23 cellular contexts compared by ENCODE assay signal in the genomic region with DNA sequence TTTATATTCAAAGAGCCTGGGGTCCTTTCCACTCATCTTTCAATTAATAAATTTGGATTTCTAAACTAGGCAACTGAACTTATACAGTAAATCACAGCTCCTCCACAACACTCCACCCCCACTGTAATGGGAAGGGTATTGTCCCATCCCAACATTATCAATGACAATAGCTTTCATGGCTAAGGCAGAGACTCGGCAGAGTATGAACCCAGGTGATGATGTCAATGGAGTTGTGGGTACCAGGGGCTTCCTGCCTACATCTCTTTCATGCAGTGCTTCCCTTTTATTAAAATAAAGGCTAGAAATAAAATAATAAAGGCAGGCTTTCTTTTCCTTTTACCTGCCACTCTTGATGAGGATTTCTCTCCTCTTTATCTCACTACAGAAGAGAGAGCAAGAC.
DNase-seq lines count a peak whose midpoint lies in the region; ATAC-seq, FAIRE-seq and TF ChIP-seq lines count a peak whose summit lies in the region.
"Had no signal": no experiment of that assay in that cellular context is flagged by ENCODE, and none has a peak within 500 bp of the region (broad histone marks: within the 10 kb centered on the region; RNA-seq: fewer than 3 reads in every experiment).

No MANE protein-coding gene starts in this region.

- H2AFZ ChIP-seq in IMR-90 (replicated peaks; ENCODE audit: low read length, poor library complexity): no peak overlapping the region

- H2BK15ac ChIP-seq in IMR-90 (ENCODE audit: low read depth, low read length): no peak overlapping the region

- no peak overlapping the region for H3K4ac ChIP-seq in IMR-90 (ENCODE audit: low read depth, low read length)

- H3K27me3 Mint-ChIP-seq in activated CD4-positive, alpha-beta memory T cell treated with anti-CD3 and anti-CD28 coated beads for 36 hours: no peaks in the 10 kb centered on the region
- no peaks in the 10 kb centered on the region for H3K27me3 Mint-ChIP-seq in activated CD4-positive, alpha-beta memory T cell treated with anti-CD3 and anti-CD28 coated beads, Interleukin-2, amount 10 ng/mL, durations not matched to agents 7 days and 5 days
- H3K27me3 Mint-ChIP-seq in effector memory CD8-positive, alpha-beta T cell: no peaks in the 10 kb centered on the region
- H3K27me3 Mint-ChIP-seq in stimulated activated memory B cell treated with anti-CD40 and anti-IgM and Interleukin-4, amounts not matched to agents 10 μg/mL and 1 μg/mL and 100 μg/mL, for 72 hours: no peaks in the 10 kb centered on the region

- no peak overlapping the region for H3K9ac ChIP-seq in IMR-90 (ENCODE audit: low read depth, low read length)

- H4K91ac ChIP-seq in IMR-90 (ENCODE audit: insufficient read depth, low read depth, low read length): no peak overlapping the region

- H3K18ac ChIP-seq in IMR-90 (ENCODE audit: low read depth, low read length): no peak overlapping the region

- H3K14ac ChIP-seq in IMR-90 (replicated peaks; ENCODE audit: low read depth, low read length): no peak overlapping the region

- peaks cover 27% of the 10 kb centered on the region for H3K36me3 Mint-ChIP-seq in activated CD4-positive, alpha-beta memory T cell treated with anti-CD3 and anti-CD28 coated beads for 36 hours
- peaks cover 53% of the 10 kb centered on the region for H3K36me3 Mint-ChIP-seq in activated CD4-positive, alpha-beta memory T cell treated with anti-CD3 and anti-CD28 coated beads, Interleukin-2, amount 10 ng/mL, durations not matched to agents 7 days and 5 days (ENCODE audit: low read depth)
- peaks cover 35% of the 10 kb centered on the region for H3K36me3 Mint-ChIP-seq in effector memory CD8-positive, alpha-beta T cell (ENCODE audit: insufficient read depth)
- H3K36me3 Mint-ChIP-seq in stimulated activated memory B cell treated with anti-CD40 and anti-IgM and Interleukin-4, amounts not matched to agents 10 μg/mL and 1 μg/mL and 100 μg/mL, for 72 hours: peaks cover 28% of the 10 kb centered on the region

- dilution Hi-C loops in IMR-90 (cut with HindIII; ENCODE audit: low sequenced_read_pairs, unreplicated experiment): no loop called here

- no peak overlapping the region for H2BK20ac ChIP-seq in IMR-90 (ENCODE audit: low read depth, low read length)

- H3K27me3 ChIP-seq in IMR-90 (ENCODE audit: control insufficient read depth, insufficient read depth, low read length): no peaks in the 10 kb centered on the region
- H3K27me3 ChIP-seq in small intestine (ENCODE audit: control insufficient read depth in 2 of 2, insufficient read depth in 2 of 2, low read length in 2 of 2): no peaks in the 10 kb centered on the region
- H3K27me3 ChIP-seq in breast epithelium: no peaks in the 10 kb centered on the region
- H3K27me3 ChIP-seq: BE2C had no signal

- no peak overlapping the region for H3K4me3 Mint-ChIP-seq in activated CD4-positive, alpha-beta memory T cell treated with anti-CD3 and anti-CD28 coated beads for 36 hours
- H3K4me3 Mint-ChIP-seq in activated CD4-positive, alpha-beta memory T cell treated with anti-CD3 and anti-CD28 coated beads, Interleukin-2, amount 10 ng/mL, durations not matched to agents 7 days and 5 days: no peak overlapping the region
- no peak overlapping the region for H3K4me3 Mint-ChIP-seq in effector memory CD8-positive, alpha-beta T cell
- no peak overlapping the region for H3K4me3 Mint-ChIP-seq in stimulated activated memory B cell treated with anti-CD40 and anti-IgM and Interleukin-4, amounts not matched to agents 10 μg/mL and 1 μg/mL and 100 μg/mL, for 72 hours

- H4K20me1 ChIP-seq in IMR-90 (ENCODE audit: insufficient read depth, low read length): no peaks in the 10 kb centered on the region

- peak overlapping the region; percentile 48; the same call in 1 of the 2 replicates for H3K23ac ChIP-seq in IMR-90 (ENCODE audit: low read depth, low read length)

- CTCF ChIA-PET in activated CD4-positive, alpha-beta memory T cell treated with anti-CD3 and anti-CD28 coated beads for 36 hours (lab: Charles Lee): no interaction called here
- CTCF ChIA-PET in activated CD4-positive, alpha-beta memory T cell treated with anti-CD3 and anti-CD28 coated beads, Interleukin-2, amount 10 ng/mL, durations not matched to agents 7 days and 5 days (lab: Charles Lee): interaction anchor here (1.3 kb wide), 1 partner anchor 412 kb away, joined by 4 read pairs; no protein-coding TSS in a partner anchor
- CTCF ChIA-PET in IMR-90 (lab: Yijun Ruan, JAX): interaction anchor here (0.7 kb wide), 1 partner anchor 56 kb away, joined by 5 read pairs; no protein-coding TSS in a partner anchor

- intact Hi-C loops in activated CD4-positive, alpha-beta memory T cell treated with anti-CD3 and anti-CD28 coated beads for 36 hours (cut with micrococcal nuclease): no loop called here
- intact Hi-C loops in IMR-90 (cut with micrococcal nuclease): no loop called here
- intact Hi-C loops in breast epithelium (cut with DNase I; ENCODE audit: low total_unique reads): no loop called here

- no peak overlapping the region for H4K8ac ChIP-seq in IMR-90 (ENCODE audit: low read depth in 2 of 2, low read length in 2 of 2)

- peaks cover 6 to 8% of the 10 kb centered on the region in 2 experiments; a peak in 2 of 4 replicates for H3K79me1 ChIP-seq in IMR-90 (ENCODE audit: low read depth in 1 of 2, low read length in 2 of 2)

- no peaks in the 10 kb centered on the region for H3K4me1 ChIP-seq in IMR-90 (ENCODE audit: control insufficient read depth, insufficient read depth, low read length)
- no peaks in the 10 kb centered on the region for H3K4me1 ChIP-seq in small intestine (ENCODE audit: control insufficient read depth in 2 of 2, insufficient read depth in 1 of 2, low read depth in 1 of 2, low read length in 1 of 2)
- no peaks in the 10 kb centered on the region for H3K4me1 ChIP-seq in breast epithelium
- H3K4me1 ChIP-seq: BE2C had no signal

- H3K27ac Mint-ChIP-seq in activated CD4-positive, alpha-beta memory T cell treated with anti-CD3 and anti-CD28 coated beads for 36 hours: peak overlapping the region; percentile 21
- H3K27ac Mint-ChIP-seq in activated CD4-positive, alpha-beta memory T cell treated with anti-CD3 and anti-CD28 coated beads, Interleukin-2, amount 10 ng/mL, durations not matched to agents 7 days and 5 days: no peak overlapping the region
- H3K27ac Mint-ChIP-seq in effector memory CD8-positive, alpha-beta T cell: peak overlapping the region; percentile 59 to 79
- peak overlapping the region; percentile 60 for H3K27ac Mint-ChIP-seq in stimulated activated memory B cell treated with anti-CD40 and anti-IgM and Interleukin-4, amounts not matched to agents 10 μg/mL and 1 μg/mL and 100 μg/mL, for 72 hours

- H3K4me2 ChIP-seq in IMR-90 (ENCODE audit: low read depth, low read length): no peak overlapping the region

- H2BK120ac ChIP-seq in IMR-90 (ENCODE audit: low read depth, low read length): no peak overlapping the region

- H3K9me3 Mint-ChIP-seq in activated CD4-positive, alpha-beta memory T cell treated with anti-CD3 and anti-CD28 coated beads for 36 hours: peaks cover 2% of the 10 kb centered on the region
- H3K9me3 Mint-ChIP-seq in activated CD4-positive, alpha-beta memory T cell treated with anti-CD3 and anti-CD28 coated beads, Interleukin-2, amount 10 ng/mL, durations not matched to agents 7 days and 5 days: no peaks in the 10 kb centered on the region
- H3K9me3 Mint-ChIP-seq in effector memory CD8-positive, alpha-beta T cell: no peaks in the 10 kb centered on the region
- H3K9me3 Mint-ChIP-seq in stimulated activated memory B cell treated with anti-CD40 and anti-IgM and Interleukin-4, amounts not matched to agents 10 μg/mL and 1 μg/mL and 100 μg/mL, for 72 hours: no peaks in the 10 kb centered on the region

- H4K5ac ChIP-seq in IMR-90 (ENCODE audit: low read depth, low read length): no peak overlapping the region

- no peaks in the 10 kb centered on the region for H3K9me3 ChIP-seq in IMR-90 (ENCODE audit: control insufficient read depth, insufficient read depth, low read length)
- no peaks in the 10 kb centered on the region for H3K9me3 ChIP-seq in small intestine (ENCODE audit: control insufficient read depth, low read depth)
- no peaks in the 10 kb centered on the region for H3K9me3 ChIP-seq in breast epithelium
- H3K9me3 ChIP-seq: BE2C had no signal

- H3K56ac ChIP-seq in IMR-90 (ENCODE audit: extremely low read depth, insufficient read depth, low read length): no peak overlapping the region

- no peak for FAIRE-seq in small intestine (lab: Jason Lieb, UNC)
- FAIRE-seq: GM12891, GM18507 had no signal

- no peak overlapping the region for H2BK5ac ChIP-seq in IMR-90 (ENCODE audit: low read depth, low read length, poor library complexity, severe bottlenecking)

- no CpG with 5 or more reads among the region's 1 CpG for WGBS in IMR-90 (ENCODE audit: extremely low coverage in 2 of 2, insufficient read length in 1 of 2), 2 experiments
- 90 to 97% (median 92%) methylated on average over 1 of the region's 1 CpG for WGBS in small intestine, 3 donors

- H3K9me1 ChIP-seq in IMR-90 (ENCODE audit: insufficient read depth, low read length): peaks cover 3% of the 10 kb centered on the region; the same call in 1 of the 2 replicates

- no peak overlapping the region for H3K27ac ChIP-seq in IMR-90 (ENCODE audit: insufficient read depth, low read length)
- no peak overlapping the region for H3K27ac ChIP-seq in small intestine (ENCODE audit: low read depth in 1 of 2, low read length in 1 of 2)
- H3K27ac ChIP-seq in breast epithelium: no peak overlapping the region
- H3K27ac ChIP-seq: 22Rv1 had no signal

- ATAC-seq in IMR-90 (ENCODE audit: low read depth): no peak
- ATAC-seq in effector memory CD8-positive, alpha-beta T cell (replicated peaks): no peak
- ATAC-seq in stimulated activated memory B cell treated with anti-CD40 and anti-IgM and Interleukin-4, amounts not matched to agents 10 μg/mL and 1 μg/mL and 100 μg/mL, for 72 hours: no peak

- no peak for TF ChIP-seq RAD21 in IMR-90 (IDR thresholded peaks at IDR 0.05; ENCODE audit: low read length)

- H2AK9ac ChIP-seq in IMR-90 (replicated peaks; ENCODE audit: low read depth, low read length, poor library complexity): no peak overlapping the region

- TF ChIP-seq CTCF in IMR-90 (conservative IDR thresholded peaks at IDR 0.05; ENCODE audit: low read depth, low read length): no peak
- no peak for TF ChIP-seq CTCF in breast epithelium (IDR thresholded peaks at IDR 0.05)

- H3K36me3 ChIP-seq in IMR-90 (ENCODE audit: control insufficient read depth, insufficient read depth, low read length): peaks cover 18% of the 10 kb centered on the region
- H3K36me3 ChIP-seq in small intestine (ENCODE audit: control insufficient read depth in 2 of 2, insufficient read depth in 2 of 2, low read length in 2 of 2): peaks cover 2 to 7% of the 10 kb centered on the region in 2 donors
- no peaks in the 10 kb centered on the region for H3K36me3 ChIP-seq in breast epithelium

- H2AK5ac ChIP-seq in IMR-90 (ENCODE audit: low read depth, low read length): no peak overlapping the region

- in situ Hi-C loops in IMR-90 (cut with MboI; ENCODE audit: low sequenced_read_pairs): no loop called here

- DNase-seq in activated CD4-positive, alpha-beta memory T cell treated with anti-CD3 and anti-CD28 coated beads for 36 hours: no peak
- DNase-seq in activated CD4-positive, alpha-beta memory T cell treated with anti-CD3 and anti-CD28 coated beads, Interleukin-2, amount 10 ng/mL, durations not matched to agents 7 days and 5 days: no peak
- DNase-seq in IMR-90: no peak
- no peak for DNase-seq in effector memory CD8-positive, alpha-beta T cell
- no peak for DNase-seq in small intestine
- no peak for DNase-seq in breast epithelium (ENCODE audit: low spot score in 2 of 2)
- DNase-seq in C1 segment of cervical spinal cord (lab: John Stamatoyannopoulos, UW): no peak
- DNase-seq: BE2C; COR-L47; GF-D8; GOT3; KG1; NCI-H1417 treated with DMSO at 0.1 percent for 48 hours; NCI-H1930; NCI-H2171; NCI-H446 treated with DMSO at 0.1 percent for 48 hours; NK-92 treated with Interleukin-12 subunit alpha and Interleukin-12 subunit beta, amount 100 ng/mL, for 24 hours; OCI-M1; SHP77 treated with DMSO at 0.1 percent for 48 hours had no signal

- BruUV-seq in IMR-90 (replicated peaks; lab: Mats Ljungman, UMichigan): no TSS peak

- peaks cover 9% of the 10 kb centered on the region for H3K4me1 Mint-ChIP-seq in activated CD4-positive, alpha-beta memory T cell treated with anti-CD3 and anti-CD28 coated beads for 36 hours (ENCODE audit: low read depth)
- H3K4me1 Mint-ChIP-seq in activated CD4-positive, alpha-beta memory T cell treated with anti-CD3 and anti-CD28 coated beads, Interleukin-2, amount 10 ng/mL, durations not matched to agents 7 days and 5 days: no peaks in the 10 kb centered on the region
- peaks cover 4 to 22% of the 10 kb centered on the region in 2 donors for H3K4me1 Mint-ChIP-seq in effector memory CD8-positive, alpha-beta T cell (ENCODE audit: low read depth in 2 of 2)
- H3K4me1 Mint-ChIP-seq in stimulated activated memory B cell treated with anti-CD40 and anti-IgM and Interleukin-4, amounts not matched to agents 10 μg/mL and 1 μg/mL and 100 μg/mL, for 72 hours: peaks cover 6% of the 10 kb centered on the region

- H3K4me3 ChIP-seq in IMR-90 (ENCODE audit: insufficient read depth, low read depth, low read length): no peak overlapping the region
- no peak overlapping the region for H3K4me3 ChIP-seq in small intestine (ENCODE audit: low read depth in 1 of 2, low read length in 2 of 2)
- H3K4me3 ChIP-seq in breast epithelium: no peak overlapping the region

- POLR2A ChIA-PET in activated CD4-positive, alpha-beta memory T cell treated with anti-CD3 and anti-CD28 coated beads for 36 hours (lab: Charles Lee): no interaction called here
- POLR2A ChIA-PET in activated CD4-positive, alpha-beta memory T cell treated with anti-CD3 and anti-CD28 coated beads, Interleukin-2, amount 10 ng/mL, durations not matched to agents 7 days and 5 days (lab: Charles Lee): interaction anchor here (1.2 kb wide), 1 partner anchor 15 kb away, joined by 3 read pairs; no protein-coding TSS in a partner anchor
- POLR2A ChIA-PET in IMR-90 (lab: Charles Lee; ENCODE audit: unreplicated experiment): interaction anchor here (0.7 kb wide), 1 partner anchor 395 kb away, joined by 4 read pairs; no protein-coding TSS in a partner anchor

- TF ChIP-seq POLR2A in IMR-90 (IDR thresholded peaks at IDR 0.05; ENCODE audit: low read depth, low read length) (no peak), breast epithelium (IDR thresholded peaks at IDR 0.05) (no peak)
